ENCODE assay signal across 2 cellular contexts in the genomic region with DNA sequence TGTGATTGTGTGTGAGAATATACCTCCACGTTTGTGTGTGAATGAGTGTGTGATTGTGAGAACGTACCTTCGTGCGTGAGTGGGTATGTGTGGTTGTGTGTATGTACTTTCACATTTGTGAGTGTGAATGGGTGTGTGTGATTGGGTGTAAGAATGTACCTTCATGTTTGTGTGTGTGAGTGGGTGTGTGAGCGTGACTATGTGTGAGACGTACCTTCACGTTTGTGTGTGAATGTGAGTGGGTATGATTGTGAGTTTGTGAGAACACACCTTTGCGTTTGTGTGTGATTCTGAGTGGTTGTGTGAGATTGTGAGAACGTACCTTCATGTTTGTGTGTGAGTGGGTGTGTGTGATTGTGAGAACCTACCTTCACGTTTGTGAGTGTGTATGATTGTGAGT.
TF ChIP-seq lines count a peak whose summit lies in the region.

No MANE protein-coding gene starts in this region.

TF ChIP-seq in IMR-90, 13 proteins besides CTCF, POLR2A, EP300 and RAD21:
- TF ChIP-seq CHD1 (IDR thresholded peaks at IDR 0.05; ENCODE audit: low read depth, low read length) (no peak), MXI1 (IDR thresholded peaks at IDR 0.05; ENCODE audit: borderline replicate concordance, low read depth, low read length) (no peak)
- TF ChIP-seq, protein P1, sequence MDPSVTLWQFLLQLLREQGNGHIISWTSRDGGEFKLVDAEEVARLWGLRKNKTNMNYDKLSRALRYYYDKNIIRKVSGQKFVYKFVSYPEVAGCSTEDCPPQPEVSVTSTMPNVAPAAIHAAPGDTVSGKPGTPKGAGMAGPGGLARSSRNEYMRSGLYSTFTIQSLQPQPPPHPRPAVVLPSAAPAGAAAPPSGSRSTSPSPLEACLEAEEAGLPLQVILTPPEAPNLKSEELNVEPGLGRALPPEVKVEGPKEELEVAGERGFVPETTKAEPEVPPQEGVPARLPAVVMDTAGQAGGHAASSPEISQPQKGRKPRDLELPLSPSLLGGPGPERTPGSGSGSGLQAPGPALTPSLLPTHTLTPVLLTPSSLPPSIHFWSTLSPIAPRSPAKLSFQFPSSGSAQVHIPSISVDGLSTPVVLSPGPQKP (IDR thresholded peaks at IDR 0.05; ENCODE audit: borderline replicate concordance, low read depth, low read length), result no peak

TF ChIP-seq in GM12878, 131 proteins besides CTCF, POLR2A, EP300 and RAD21:
- TF ChIP-seq, protein P2, sequence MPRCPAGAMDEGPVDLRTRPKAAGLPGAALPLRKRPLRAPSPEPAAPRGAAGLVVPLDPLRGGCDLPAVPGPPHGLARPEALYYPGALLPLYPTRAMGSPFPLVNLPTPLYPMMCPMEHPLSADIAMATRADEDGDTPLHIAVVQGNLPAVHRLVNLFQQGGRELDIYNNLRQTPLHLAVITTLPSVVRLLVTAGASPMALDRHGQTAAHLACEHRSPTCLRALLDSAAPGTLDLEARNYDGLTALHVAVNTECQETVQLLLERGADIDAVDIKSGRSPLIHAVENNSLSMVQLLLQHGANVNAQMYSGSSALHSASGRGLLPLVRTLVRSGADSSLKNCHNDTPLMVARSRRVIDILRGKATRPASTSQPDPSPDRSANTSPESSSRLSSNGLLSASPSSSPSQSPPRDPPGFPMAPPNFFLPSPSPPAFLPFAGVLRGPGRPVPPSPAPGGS (IDR thresholded peaks at IDR 0.05; ENCODE audit: borderline replicate concordance, insufficient read depth, low read depth, low read length, poor library complexity, severe bottlenecking), result peak; percentile 90
- TF ChIP-seq DPF2 (IDR thresholded peaks at IDR 0.05) (no peak), FOS (IDR thresholded peaks at IDR 0.05; ENCODE audit: borderline replicate concordance, extremely low read depth, insufficient read length) (no peak)
